8 cellular contexts compared by ENCODE assay signal in genomic region chr20:24783631-24784492, GRCh38.
DNase-seq lines count a peak whose midpoint lies in the region; TF ChIP-seq lines count a peak whose summit lies in the region.

No MANE protein-coding gene starts in this region.

- peaks cover 0 to 22% of the 10 kb centered on the region in 2 donors for H3K27me3 ChIP-seq in breast epithelium

- H3K4me3 ChIP-seq in GM12865 (ENCODE audit: low read depth, low read length) (no peak overlapping the region), breast epithelium (no peak overlapping the region)

- intact Hi-C loops in breast epithelium (cut with DNase I; ENCODE audit: low total_unique reads): no loop called here

- H3K36me3 ChIP-seq in breast epithelium: no peaks in the 10 kb centered on the region

- H3K27ac ChIP-seq in breast epithelium: no peak overlapping the region

- DNase-seq in GM12865 (ENCODE audit: low read depth) (peak; percentile 73), GM19240 (ENCODE audit: insufficient read length, low spot score) (peak; percentile 25), NCI-H2171 treated with DMSO at 0.1 percent for 48 hours (lab: John Stamatoyannopoulos, UW) (peak; percentile 58), left kidney (ENCODE audit: low read depth, low spot score) (peak; percentile 72), putamen (ENCODE audit: low spot score) (no peak), NCI-H510A (lab: John Stamatoyannopoulos, UW) (no peak), breast epithelium (ENCODE audit: low spot score in 2 of 2) (no peak)
- no peak for DNase-seq in activated CD4-positive, alpha-beta T cell treated with anti-CD3 and anti-CD28 coated beads, Interleukin-2, amount 50 U/mL, for 4 hours

- no peaks in the 10 kb centered on the region for H3K4me1 ChIP-seq in breast epithelium

- no peaks in the 10 kb centered on the region for H3K9me3 ChIP-seq in breast epithelium

- TF ChIP-seq CTCF in GM12865 (IDR thresholded peaks at IDR 0.05; ENCODE audit: insufficient read depth, low read depth, low read length, missing control alignments) (peak; percentile 52), breast epithelium (IDR thresholded peaks at IDR 0.05) (no peak)

- TF ChIP-seq POLR2A in breast epithelium (IDR thresholded peaks at IDR 0.05): no peak

Comparison
In these comparisons a context has a peak if more than half of its experiments do, and no peak if none do; other contexts are left out.
1. DNase-seq: peak in GM12865 (single experiment), GM19240 (single experiment), NCI-H2171 treated with DMSO at 0.1 percent for 48 hours (single experiment) and left kidney (single experiment); none in putamen (single experiment), activated CD4-positive, alpha-beta T cell treated with anti-CD3 and anti-CD28 coated beads, Interleukin-2, amount 50 U/mL, for 4 hours (0 of 2), NCI-H510A (single experiment) and breast epithelium (0 of 2).